ENCODE assay signal across 16 cellular contexts in genomic region chr4:13386405-13387107, GRCh38.
DNase-seq lines count a peak whose midpoint lies in the region; ATAC-seq and TF ChIP-seq lines count a peak whose summit lies in the region.
"Had no signal": no experiment of that assay in that cellular context is flagged by ENCODE, and none has a peak within 500 bp of the region (broad histone marks: within the 10 kb centered on the region; RNA-seq: fewer than 3 reads in every experiment).

No MANE protein-coding gene starts in this region.

- H3K9me3 ChIP-seq in SJCRH30 (replicated peaks), result no peaks in the 10 kb centered on the region
- H3K9me3 ChIP-seq in CD4-positive, alpha-beta T cell (ENCODE audit: control insufficient read depth, low read length), result no peaks in the 10 kb centered on the region

- H3K9me3 Mint-ChIP-seq in CD4-positive, alpha-beta T cell, result peaks cover 8% of the 10 kb centered on the region
- H3K9me3 Mint-ChIP-seq: GM23338 had no signal

- TF ChIP-seq CTCF in GM12865 (IDR thresholded peaks at IDR 0.05; ENCODE audit: insufficient read depth, low read depth, low read length, missing control alignments), result no peak
- TF ChIP-seq CTCF in CD4-positive, alpha-beta T cell (IDR thresholded peaks at IDR 0.05), result no peak

- H3K27ac Mint-ChIP-seq in CD4-positive, alpha-beta T cell, result no peak overlapping the region
- H3K27ac Mint-ChIP-seq: GM23338, mesothelial cell of epicardium had no signal

- no peaks in the 10 kb centered on the region for H3K36me3 ChIP-seq in SJCRH30
- H3K36me3 ChIP-seq: upper lobe of right lung had no signal

- H3K4me1 Mint-ChIP-seq in CD4-positive, alpha-beta T cell (ENCODE audit: low read depth), result peaks cover 21% of the 10 kb centered on the region
- H3K4me1 Mint-ChIP-seq: GM23338, mesothelial cell of epicardium had no signal

- POLR2A ChIA-PET in CD4-positive, alpha-beta T cell (lab: Charles Lee), result no interaction called here

- ATAC-seq in GM19395 (IDR thresholded peaks at IDR 0.05; ENCODE audit: unreplicated experiment) (peak; percentile 89), HG02973 (IDR thresholded peaks at IDR 0.05; ENCODE audit: unreplicated experiment) (peak; percentile 84), HG03025 (IDR thresholded peaks at IDR 0.05; ENCODE audit: low FRiP score, unreplicated experiment) (no peak)
- ATAC-seq in CD4-positive, alpha-beta T cell (ENCODE audit: poor library complexity), result no peak
- ATAC-seq: GM23338, upper lobe of right lung had no signal

- intact Hi-C loops in CD4-positive, alpha-beta T cell (cut with DNase I, micrococcal nuclease), result no loop called here

- H3K4me1 ChIP-seq in SJCRH30, result peaks cover 8% of the 10 kb centered on the region; the same call in 1 of the 2 replicates
- H3K4me1 ChIP-seq: upper lobe of right lung had no signal

- no peak overlapping the region for H3K4me3 ChIP-seq in GM12865 (ENCODE audit: low read depth, low read length)
- H3K4me3 ChIP-seq in SJCRH30, result no peak overlapping the region
- H3K4me3 ChIP-seq: GM23338, upper lobe of right lung had no signal

- no peaks in the 10 kb centered on the region for H3K27me3 Mint-ChIP-seq in CD4-positive, alpha-beta T cell

- no peak overlapping the region for H3K27ac ChIP-seq in SJCRH30
- H3K27ac ChIP-seq in CD4-positive, alpha-beta T cell (ENCODE audit: low read depth, low read length), result no peak overlapping the region
- H3K27ac ChIP-seq: upper lobe of right lung had no signal

- peaks cover 42% of the 10 kb centered on the region for H3K36me3 Mint-ChIP-seq in CD4-positive, alpha-beta T cell (ENCODE audit: low read depth)

- DNase-seq in GM12865 (ENCODE audit: low read depth) (peak; percentile 20), SJCRH30 (peak; percentile 14 to 54), HuH-7 (ENCODE audit: low spot score) (no peak), foreskin melanocyte (no peak)
- DNase-seq in CD4-positive, alpha-beta T cell, result no peak
- DNase-seq: activated gamma-delta T cell, GF-D8, glutamatergic neuron, NCI-H446 treated with DMSO at 0.1 percent for 48 hours, SHP77 treated with DMSO at 0.1 percent for 48 hours, upper lobe of right lung had no signal

- H3K4me3 Mint-ChIP-seq in CD4-positive, alpha-beta T cell, result no peak overlapping the region
- H3K4me3 Mint-ChIP-seq: GM23338, mesothelial cell of epicardium had no signal

- H3K27me3 ChIP-seq in SJCRH30, result no peaks in the 10 kb centered on the region
- no peaks in the 10 kb centered on the region for H3K27me3 ChIP-seq in CD4-positive, alpha-beta T cell (ENCODE audit: control insufficient read depth, insufficient read depth, low read length)
- H3K27me3 ChIP-seq: upper lobe of right lung had no signal

- CTCF ChIA-PET in CD4-positive, alpha-beta T cell (lab: Charles Lee), result no interaction called here

Comparison
In these comparisons a context has a peak if more than half of its experiments do, and no peak if none do; other contexts are left out.
1. DNase-seq: peak in GM12865 (single experiment) and SJCRH30 (2 of 2); none in HuH-7 (single experiment), foreskin melanocyte (single experiment) and CD4-positive, alpha-beta T cell (0 of 10).
2. ATAC-seq: peak in GM19395 (single experiment) and HG02973 (single experiment); none in HG03025 (single experiment) and CD4-positive, alpha-beta T cell (single experiment).